ENCODE assay signal across 8 cellular contexts in the genomic region with DNA sequence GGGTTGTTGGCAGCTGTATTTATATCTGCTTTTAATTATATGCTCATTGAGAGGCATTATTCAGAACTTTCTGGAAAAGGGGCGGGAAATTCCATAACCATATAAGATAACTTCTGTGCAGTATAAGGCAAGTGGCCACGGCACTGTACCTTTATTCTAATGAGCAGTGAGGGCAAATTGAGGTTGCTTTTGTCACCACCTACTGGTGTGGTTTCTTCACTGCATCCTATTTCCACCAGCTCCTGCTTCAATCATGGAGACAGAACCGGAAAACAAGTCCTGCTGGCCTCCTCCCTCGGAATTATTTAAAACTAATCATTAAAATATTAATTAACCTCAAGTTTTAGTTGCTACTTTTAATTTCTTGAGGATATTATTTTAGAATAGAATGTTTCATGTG.
A peak's percentile ranks its signal among the peaks of the same experiment; 100 is the strongest.
DNase-seq lines count a peak whose midpoint lies in the region; ATAC-seq and TF ChIP-seq lines count a peak whose summit lies in the region.

No MANE protein-coding gene starts in this region.

- H3K27me3 Mint-ChIP-seq in type B pancreatic cell (no peaks in the 10 kb centered on the region), immature natural killer cell (ENCODE audit: low read depth in 3 of 3) (no peaks in the 10 kb centered on the region)

- no peak overlapping the region for H3K27ac ChIP-seq in KMS-11

- H4K20me1 ChIP-seq in KMS-11 (ENCODE audit: insufficient read depth), result no peaks in the 10 kb centered on the region

- H3K9me3 Mint-ChIP-seq in type B pancreatic cell (no peaks in the 10 kb centered on the region), immature natural killer cell (peaks cover 1 to 23% (median 12%) of the 10 kb centered on the region in 6 donors)

- DNase-seq in stimulated activated CD4-positive, alpha-beta T cell treated with anti-CD3 and anti-CD28 coated beads, Interleukin-15, amount 100 ng/mL, for 24 hours, result peak; percentile 1
- DNase-seq in stimulated activated CD4-positive, alpha-beta T cell treated with anti-CD3 and anti-CD28 coated beads, Interleukin-1b, Interleukin-23, amount 100 ng/mL, for 48 hours, result no peak
- peak; percentile 12 for DNase-seq in cerebellar cortex (ENCODE audit: low spot score)
- no peak for DNase-seq in type B pancreatic cell (ENCODE audit: extremely low spot score, unreplicated experiment)
- DNase-seq in activated CD4-positive, CD25-positive, alpha-beta regulatory T cell treated with anti-CD3 and anti-CD28 coated beads, Interleukin-2, amount 50 U/mL, for 72 hours, result no peak
- DNase-seq in immature natural killer cell, result no peak

- TF ChIP-seq CTCF in KMS-11 (conservative IDR thresholded peaks at IDR 0.05; ENCODE audit: low read depth, low read length) (peak; percentile 69), type B pancreatic cell (conservative IDR thresholded peaks at IDR 0.05) (peak; percentile 66)

- H3K27me3 ChIP-seq in KMS-11 (ENCODE audit: insufficient read depth, low read depth), result no peaks in the 10 kb centered on the region

- H3K4me3 Mint-ChIP-seq in type B pancreatic cell (no peak overlapping the region), immature natural killer cell (no peak overlapping the region)

- H3K27ac Mint-ChIP-seq in type B pancreatic cell, result no peak overlapping the region
- H3K27ac Mint-ChIP-seq in immature natural killer cell, result no peak overlapping the region

- H3K36me3 Mint-ChIP-seq in type B pancreatic cell, result no peaks in the 10 kb centered on the region
- H3K36me3 Mint-ChIP-seq in immature natural killer cell, result no peaks in the 10 kb centered on the region

- H3K79me2 ChIP-seq in KMS-11 (ENCODE audit: insufficient read depth, low read depth), result no peaks in the 10 kb centered on the region

- no peaks in the 10 kb centered on the region for H3K4me1 ChIP-seq in KMS-11 (ENCODE audit: low read depth, poor library complexity, severe bottlenecking)

- no peak for ATAC-seq in HG03175 (IDR thresholded peaks at IDR 0.05; ENCODE audit: unreplicated experiment)

- no peak overlapping the region for H3K9ac ChIP-seq in KMS-11

- no peaks in the 10 kb centered on the region for H3K36me3 ChIP-seq in KMS-11 (ENCODE audit: insufficient read depth)

- H3K4me2 ChIP-seq in KMS-11, result no peak overlapping the region

- no peak overlapping the region for H3K4me3 ChIP-seq in KMS-11 (IDR thresholded peaks at IDR 0.05; ENCODE audit: insufficient read depth, low read depth, low read length)

- H2AFZ ChIP-seq in KMS-11 (ENCODE audit: low read depth), result no peak overlapping the region

- H3K4me1 Mint-ChIP-seq in type B pancreatic cell (ENCODE audit: unreplicated experiment), result no peaks in the 10 kb centered on the region
- H3K4me1 Mint-ChIP-seq in immature natural killer cell, result no peaks in the 10 kb centered on the region

Comparison
In these comparisons a context has a peak if more than half of its experiments do, and no peak if none do; other contexts are left out.
1. DNase-seq: peak in stimulated activated CD4-positive, alpha-beta T cell treated with anti-CD3 and anti-CD28 coated beads, Interleukin-15, amount 100 ng/mL, for 24 hours (single experiment) and cerebellar cortex (single experiment); none in stimulated activated CD4-positive, alpha-beta T cell treated with anti-CD3 and anti-CD28 coated beads, Interleukin-1b, Interleukin-23, amount 100 ng/mL, for 48 hours (single experiment), type B pancreatic cell (single experiment), activated CD4-positive, CD25-positive, alpha-beta regulatory T cell treated with anti-CD3 and anti-CD28 coated beads, Interleukin-2, amount 50 U/mL, for 72 hours (single experiment) and immature natural killer cell (0 of 3).